In genomic region chr12:116026346-116026745, GRCh38 we compare ENCODE assay signal across 21 cellular contexts.
"Had no signal": no experiment of that assay in that cellular context is flagged by ENCODE, and none has a peak within 500 bp of the region (broad histone marks: within the 10 kb centered on the region; RNA-seq: fewer than 3 reads in every experiment).

No MANE protein-coding gene starts in this region.

- ATAC-seq: heart left ventricle had no signal

- H3K4me1 ChIP-seq: prostate gland, transverse colon, uterus had no signal

- H3K27ac Mint-ChIP-seq: activated naive CD8-positive, alpha-beta T cell treated with anti-CD3 and anti-CD28 coated beads, Interleukin-2, amount 10 ng/mL, durations not matched to agents 7 days and 5 days; activated T-cell treated with anti-CD3 and anti-CD28 coated beads, Interleukin-2, amount 50 U/mL, for 72 hours; nephron had no signal

- H3K27me3 Mint-ChIP-seq: activated naive CD8-positive, alpha-beta T cell treated with anti-CD3 and anti-CD28 coated beads, Interleukin-2, amount 10 ng/mL, durations not matched to agents 7 days and 5 days had no signal

- H3K27ac ChIP-seq: coronary artery, epithelial cell of prostate, heart left ventricle, neutrophil, ovary, prostate gland, transverse colon, uterus, VCaP had no signal

- H3K9me3 ChIP-seq: neutrophil, ovary, prostate gland, transverse colon, uterus had no signal

- DNase-seq: activated CD4-positive, alpha-beta T cell treated with anti-CD3 and anti-CD28 coated beads, Interleukin-2, amount 50 U/mL, for 1 hour; activated CD8-positive, alpha-beta memory T cell treated with anti-CD3 and anti-CD28 coated beads for 24 hours; activated CD8-positive, alpha-beta memory T cell treated with anti-CD3 and anti-CD28 coated beads, Interleukin-2, amount 50 U/mL, for 4 hours; activated effector memory CD4-positive, alpha-beta T cell treated with anti-CD3 and anti-CD28 coated beads, Interleukin-2, amount 50 U/mL, for 16 hours; activated naive CD8-positive, alpha-beta T cell treated with anti-CD3 and anti-CD28 coated beads, Interleukin-2, amount 10 ng/mL, durations not matched to agents 7 days and 5 days; activated T-cell treated with anti-CD3 and anti-CD28 coated beads, Interleukin-2, amount 50 U/mL, for 72 hours; amygdala; heart left ventricle; left ventricle myocardium superior; mammary epithelial cell; midbrain; ovary; stimulated activated CD4-positive, alpha-beta T cell treated with anti-CD3 and anti-CD28 coated beads, Interleukin-4, amount 100 ng/mL, for 24 hours; transverse colon; uterus had no signal

- H3K36me3 ChIP-seq: ovary, prostate gland, transverse colon, uterus had no signal

- H3K4me3 Mint-ChIP-seq: activated naive CD8-positive, alpha-beta T cell treated with anti-CD3 and anti-CD28 coated beads, Interleukin-2, amount 10 ng/mL, durations not matched to agents 7 days and 5 days; nephron had no signal

- H3K4me3 ChIP-seq: coronary artery, heart left ventricle, ovary, prostate gland, transverse colon, uterus had no signal

- H3K27me3 ChIP-seq: heart left ventricle, neutrophil, ovary, transverse colon, uterus had no signal
